ENCODE assay signal across 27 cellular contexts in genomic region chr11:78654866-78655265, GRCh38.
"Had no signal": no experiment of that assay in that cellular context is flagged by ENCODE, and none has a peak within 500 bp of the region (broad histone marks: within the 10 kb centered on the region; RNA-seq: fewer than 3 reads in every experiment).

No MANE protein-coding gene starts in this region.

- H3K36me3 ChIP-seq: adrenal gland, cardiac muscle cell, left ventricle myocardium inferior had no signal

- H3K27ac ChIP-seq: adrenal gland, body of pancreas, cardiac muscle cell, left ventricle myocardium inferior, parathyroid adenoma, psoas muscle, stomach, tibial artery had no signal

- H3K9ac ChIP-seq: parathyroid adenoma, SK-N-SH had no signal

- H2AFZ ChIP-seq: parathyroid adenoma had no signal

- H3K4me1 Mint-ChIP-seq: stimulated activated naive B cell treated with anti-CD40 and anti-IgM and Interleukin-4, amounts not matched to agents 10 μg/mL and 1 μg/mL and 100 μg/mL, for 72 hours; T-helper 17 cell had no signal

- H3K27me3 ChIP-seq: adrenal gland, body of pancreas, cardiac muscle cell, stomach, tibial artery had no signal

- H3K4me1 ChIP-seq: adrenal gland, left ventricle myocardium inferior, parathyroid adenoma, psoas muscle, stomach, tibial artery had no signal

- H3K9me3 Mint-ChIP-seq: activated naive CD4-positive, alpha-beta T cell treated with anti-CD3 and anti-CD28 coated beads for 36 hours; activated naive CD8-positive, alpha-beta T cell treated with anti-CD3 and anti-CD28 coated beads for 36 hours; activated T-helper 1 cell treated with anti-CD3 and anti-CD28 coated beads, Interleukin-12 subunit alpha, Interleukin-12 subunit beta, Interleukin-2, Interleukin-4 antibody, amounts not matched to agents 30 ng/mL and 10 ng/mL and 1 ng/mL, durations not matched to agents 14 hours and 24 hours and 36 hours; nephron; stimulated activated naive B cell treated with anti-CD40 and anti-IgM and Interleukin-4, amounts not matched to agents 10 μg/mL and 1 μg/mL and 100 μg/mL, for 72 hours had no signal

- H3K9me3 ChIP-seq: adrenal gland, body of pancreas, left ventricle myocardium inferior, psoas muscle, SK-N-SH, stomach, tibial artery had no signal

- H3K4me3 ChIP-seq: adrenal gland, body of pancreas, cardiac muscle cell, left ventricle myocardium inferior, lung, psoas muscle, smooth muscle cell, stomach, tibial artery had no signal

- H3K4me3 Mint-ChIP-seq: activated naive CD4-positive, alpha-beta T cell treated with anti-CD3 and anti-CD28 coated beads for 36 hours; activated naive CD8-positive, alpha-beta T cell treated with anti-CD3 and anti-CD28 coated beads for 36 hours; activated T-helper 1 cell treated with anti-CD3 and anti-CD28 coated beads, Interleukin-12 subunit alpha, Interleukin-12 subunit beta, Interleukin-2, Interleukin-4 antibody, amounts not matched to agents 30 ng/mL and 10 ng/mL and 1 ng/mL, durations not matched to agents 14 hours and 24 hours and 36 hours; nephron; stimulated activated naive B cell treated with anti-CD40 and anti-IgM and Interleukin-4, amounts not matched to agents 10 μg/mL and 1 μg/mL and 100 μg/mL, for 72 hours; T-helper 17 cell had no signal

- H3K27ac Mint-ChIP-seq: activated naive CD4-positive, alpha-beta T cell treated with anti-CD3 and anti-CD28 coated beads for 36 hours; activated naive CD8-positive, alpha-beta T cell treated with anti-CD3 and anti-CD28 coated beads for 36 hours; nephron; stimulated activated naive B cell treated with anti-CD40 and anti-IgM and Interleukin-4, amounts not matched to agents 10 μg/mL and 1 μg/mL and 100 μg/mL, for 72 hours; T-helper 17 cell had no signal

- H3K36me3 Mint-ChIP-seq: activated naive CD8-positive, alpha-beta T cell treated with anti-CD3 and anti-CD28 coated beads for 36 hours; stimulated activated naive B cell treated with anti-CD40 and anti-IgM and Interleukin-4, amounts not matched to agents 10 μg/mL and 1 μg/mL and 100 μg/mL, for 72 hours had no signal

- H3K79me2 ChIP-seq: parathyroid adenoma had no signal

- ATAC-seq: body of pancreas; psoas muscle; stimulated activated naive B cell treated with anti-CD40 and anti-IgM and Interleukin-4, amounts not matched to agents 10 μg/mL and 1 μg/mL and 100 μg/mL, for 72 hours; T-helper 17 cell had no signal

- DNase-seq: activated CD4-positive, alpha-beta T cell treated with anti-CD3 and anti-CD28 coated beads, Interleukin-2, amount 50 U/mL, for 1 hour; activated CD4-positive, CD25-positive, alpha-beta regulatory T cell treated with anti-CD3 and anti-CD28 coated beads, Interleukin-2, amount 50 U/mL, for 72 hours; activated effector memory CD4-positive, alpha-beta T cell treated with anti-CD3 and anti-CD28 coated beads, Interleukin-2, amount 50 U/mL, for 16 hours; activated T-cell treated with anti-CD3 and anti-CD28 coated beads, Interleukin-2, amount 50 U/mL, for 1 hour; aorta; body of pancreas; cortex of kidney; left ventricle myocardium inferior; nucleus accumbens; psoas muscle; SK-N-SH; stimulated activated CD4-positive, alpha-beta T cell treated with anti-CD3 and anti-CD28 coated beads, Interleukin-1b, Interleukin-23, amount 100 ng/mL, for 48 hours; stimulated activated CD4-positive, alpha-beta T cell treated with anti-CD3 and anti-CD28 coated beads, Interleukin-4, amount 100 ng/mL, for 4 hours; stimulated activated CD8-positive, alpha-beta memory T cell treated with anti-CD3 and anti-CD28 coated beads, Interleukin-4, amount 100 ng/mL, for 48 hours; stimulated activated naive B cell treated with anti-CD40 and anti-IgM and Interleukin-4, amounts not matched to agents 10 μg/mL and 1 μg/mL and 100 μg/mL, for 72 hours; stomach; T-helper 17 cell; tibial artery had no signal

- H3K4me2 ChIP-seq: SK-N-SH, smooth muscle cell had no signal
